ENCODE assay signal across 24 cellular contexts in genomic region chr13:107553838-107554237, GRCh38.
DNase-seq lines count a peak whose midpoint lies in the region; ATAC-seq and TF ChIP-seq lines count a peak whose summit lies in the region.
"Had no signal": no experiment of that assay in that cellular context is flagged by ENCODE, and none has a peak within 500 bp of the region (broad histone marks: within the 10 kb centered on the region; RNA-seq: fewer than 3 reads in every experiment).

No MANE protein-coding gene starts in this region.

- no peak overlapping the region for H2AK5ac ChIP-seq in mesendoderm (ENCODE audit: low read length)

- no peak overlapping the region for H3K4me3 ChIP-seq in GM23338
- H3K4me3 ChIP-seq in PC-3 (ENCODE audit: low read length), result no peak overlapping the region
- no peak overlapping the region for H3K4me3 ChIP-seq in mesendoderm (ENCODE audit: low read length)
- H3K4me3 ChIP-seq: adrenal gland, colonic mucosa had no signal

- H3K4me3 Mint-ChIP-seq in GM23338, result no peak overlapping the region
- H3K4me3 Mint-ChIP-seq in chondrocyte (ENCODE audit: unreplicated experiment), result no peak overlapping the region
- H3K4me3 Mint-ChIP-seq in stimulated activated naive B cell treated with anti-CD40 and anti-IgM and Interleukin-4, amounts not matched to agents 10 μg/mL and 1 μg/mL and 100 μg/mL, for 72 hours, result no peak overlapping the region
- H3K4me3 Mint-ChIP-seq: activated CD4-positive, alpha-beta T cell treated with anti-CD3 and anti-CD28 coated beads, Interleukin-2, amount 10 ng/mL, durations not matched to agents 24 days and 14 days; activated T-cell treated with anti-CD3 and anti-CD28 coated beads, Interleukin-2, amount 50 U/mL, for 24 hours; immature natural killer cell had no signal

- ATAC-seq in GM23338 (0 out of 3 replicates have a peak, but pooled peaks have one; percentile 26), PC-3 (no peak), HG02642 (IDR thresholded peaks at IDR 0.05; ENCODE audit: poor library complexity, unreplicated experiment) (no peak)
- ATAC-seq in stimulated activated naive B cell treated with anti-CD40 and anti-IgM and Interleukin-4, amounts not matched to agents 10 μg/mL and 1 μg/mL and 100 μg/mL, for 72 hours (replicated peaks), result no peak
- ATAC-seq: left lobe of liver, sciatic nerve had no signal

- H4K8ac ChIP-seq in mesendoderm (ENCODE audit: low read depth, low read length), result peak overlapping the region; percentile 5

- POLR2A ChIA-PET in PC-3 (lab: Charles Lee; ENCODE audit: unreplicated experiment), result no interaction called here

- no peak overlapping the region for H3K9ac ChIP-seq in PC-3 (ENCODE audit: low read length)
- no peak overlapping the region for H3K9ac ChIP-seq in mesendoderm (ENCODE audit: low read length)

- H3K4me1 Mint-ChIP-seq in GM23338 (no peaks in the 10 kb centered on the region), chondrocyte (ENCODE audit: low read depth) (no peaks in the 10 kb centered on the region)
- H3K4me1 Mint-ChIP-seq in stimulated activated naive B cell treated with anti-CD40 and anti-IgM and Interleukin-4, amounts not matched to agents 10 μg/mL and 1 μg/mL and 100 μg/mL, for 72 hours, result no peaks in the 10 kb centered on the region
- H3K4me1 Mint-ChIP-seq: activated CD4-positive, alpha-beta T cell treated with anti-CD3 and anti-CD28 coated beads, Interleukin-2, amount 10 ng/mL, durations not matched to agents 24 days and 14 days; immature natural killer cell had no signal

- H3K27me3 ChIP-seq in GM23338 (ENCODE audit: insufficient read depth) (no peaks in the 10 kb centered on the region), PC-3 (ENCODE audit: low read length) (no peaks in the 10 kb centered on the region), mesendoderm (ENCODE audit: insufficient read depth, low read length, poor library complexity) (no peaks in the 10 kb centered on the region)
- H3K27me3 ChIP-seq: adrenal gland, colonic mucosa had no signal

- intact Hi-C loops in PC-3 (cut with micrococcal nuclease), result no loop called here

- H2BK120ac ChIP-seq in mesendoderm (ENCODE audit: low read depth, low read length), result no peak overlapping the region

- H3F3A ChIP-seq in GM23338 (replicated peaks; ENCODE audit: low read depth), result no peaks in the 10 kb centered on the region
- H3F3A ChIP-seq in PC-3 (ENCODE audit: low read length, unreplicated experiment), result no peaks in the 10 kb centered on the region

- H3K27ac Mint-ChIP-seq in GM23338 (no peak overlapping the region), chondrocyte (ENCODE audit: unreplicated experiment) (peak overlapping the region; percentile 6)
- H3K27ac Mint-ChIP-seq in stimulated activated naive B cell treated with anti-CD40 and anti-IgM and Interleukin-4, amounts not matched to agents 10 μg/mL and 1 μg/mL and 100 μg/mL, for 72 hours, result no peak overlapping the region
- H3K27ac Mint-ChIP-seq: activated CD4-positive, alpha-beta T cell treated with anti-CD3 and anti-CD28 coated beads, Interleukin-2, amount 10 ng/mL, durations not matched to agents 24 days and 14 days; activated T-cell treated with anti-CD3 and anti-CD28 coated beads, Interleukin-2, amount 50 U/mL, for 24 hours; immature natural killer cell; progenitor cell of endocrine pancreas had no signal

- no peaks in the 10 kb centered on the region for H3K9me3 Mint-ChIP-seq in GM23338
- no peaks in the 10 kb centered on the region for H3K9me3 Mint-ChIP-seq in chondrocyte (ENCODE audit: low read depth)
- peaks cover 0 to 2% of the 10 kb centered on the region in 2 donors for H3K9me3 Mint-ChIP-seq in stimulated activated naive B cell treated with anti-CD40 and anti-IgM and Interleukin-4, amounts not matched to agents 10 μg/mL and 1 μg/mL and 100 μg/mL, for 72 hours
- H3K9me3 Mint-ChIP-seq: activated CD4-positive, alpha-beta T cell treated with anti-CD3 and anti-CD28 coated beads, Interleukin-2, amount 10 ng/mL, durations not matched to agents 24 days and 14 days; activated T-cell treated with anti-CD3 and anti-CD28 coated beads, Interleukin-2, amount 50 U/mL, for 24 hours had no signal

- H2BK5ac ChIP-seq in mesendoderm (ENCODE audit: low read length), result no peak overlapping the region

- H3K79me1 ChIP-seq in mesendoderm (ENCODE audit: low read length), result peaks cover 4% of the 10 kb centered on the region

- H3K27ac ChIP-seq in GM23338 (ENCODE audit: low read depth) (no peak overlapping the region), PC-3 (ENCODE audit: low read length) (no peak overlapping the region), mesendoderm (ENCODE audit: low read depth, low read length) (no peak overlapping the region)
- H3K27ac ChIP-seq: adrenal gland, colonic mucosa, epithelial cell of prostate, WERI-Rb-1 had no signal

- H3K9me2 ChIP-seq in GM23338 (ENCODE audit: insufficient read depth) (no peaks in the 10 kb centered on the region), PC-3 (replicated peaks; ENCODE audit: low read length) (no peaks in the 10 kb centered on the region)

- no peaks in the 10 kb centered on the region for H3K9me3 ChIP-seq in PC-3 (ENCODE audit: low read length)
- H3K9me3 ChIP-seq: adrenal gland, colonic mucosa had no signal

- H3K23ac ChIP-seq in mesendoderm (ENCODE audit: low read length), result no peak overlapping the region

- H3K4me1 ChIP-seq in GM23338 (ENCODE audit: insufficient read depth) (no peaks in the 10 kb centered on the region), PC-3 (ENCODE audit: insufficient read depth, low read length) (no peaks in the 10 kb centered on the region), mesendoderm (ENCODE audit: control insufficient read depth, low read depth, low read length) (no peaks in the 10 kb centered on the region)
- H3K4me1 ChIP-seq: adrenal gland, colonic mucosa had no signal

- H4K20me1 ChIP-seq in GM23338 (replicated peaks; ENCODE audit: insufficient read depth), result no peaks in the 10 kb centered on the region
- no peaks in the 10 kb centered on the region for H4K20me1 ChIP-seq in PC-3 (ENCODE audit: low read length)

- no CpG with 5 or more reads among the region's 7 CpGs for WGBS in mesendoderm (ENCODE audit: extremely low coverage, insufficient coverage, low lambda C conversion rate)

- H3K36me3 ChIP-seq in GM23338 (ENCODE audit: insufficient read depth), result no peaks in the 10 kb centered on the region
- no peaks in the 10 kb centered on the region for H3K36me3 ChIP-seq in PC-3 (ENCODE audit: low read depth, low read length)
- no peaks in the 10 kb centered on the region for H3K36me3 ChIP-seq in mesendoderm (ENCODE audit: control insufficient read depth, insufficient read depth, low read length)
- H3K36me3 ChIP-seq: adrenal gland, colonic mucosa, WERI-Rb-1 had no signal

- no peak overlapping the region for H3K18ac ChIP-seq in mesendoderm (ENCODE audit: low read length)

- H3K4ac ChIP-seq in mesendoderm (ENCODE audit: low read depth, low read length), result no peak overlapping the region

- TF ChIP-seq CTCF in GM23338 (conservative IDR thresholded peaks at IDR 0.05; ENCODE audit: low read depth in 2 of 2) (no peak), PC-3 (conservative IDR thresholded peaks at IDR 0.05; ENCODE audit: low read depth, low read length) (no peak), chondrocyte (IDR thresholded peaks at IDR 0.05) (no peak)

- no peak overlapping the region for H2BK15ac ChIP-seq in mesendoderm (replicated peaks; ENCODE audit: low read depth)

- no peaks in the 10 kb centered on the region for H3K36me3 Mint-ChIP-seq in GM23338 (ENCODE audit: low read depth)
- H3K36me3 Mint-ChIP-seq in chondrocyte (ENCODE audit: low read depth), result no peaks in the 10 kb centered on the region
- H3K36me3 Mint-ChIP-seq in stimulated activated naive B cell treated with anti-CD40 and anti-IgM and Interleukin-4, amounts not matched to agents 10 μg/mL and 1 μg/mL and 100 μg/mL, for 72 hours, result no peaks in the 10 kb centered on the region
- H3K36me3 Mint-ChIP-seq: immature natural killer cell had no signal

- H3K79me2 ChIP-seq in GM23338 (replicated peaks; ENCODE audit: insufficient read depth) (no peaks in the 10 kb centered on the region), PC-3 (ENCODE audit: low read length) (no peaks in the 10 kb centered on the region), mesendoderm (ENCODE audit: control insufficient read depth, insufficient read depth, low read length) (no peaks in the 10 kb centered on the region)

- BruUV-seq in PC-3 (replicated peaks; lab: Mats Ljungman, UMichigan), result no TSS peak

- H3K56ac ChIP-seq in mesendoderm (ENCODE audit: low read length), result no peak overlapping the region

- no peak overlapping the region for H2AFZ ChIP-seq in GM23338
- H2AFZ ChIP-seq in PC-3 (ENCODE audit: low read length), result no peak overlapping the region

- H3K4me2 ChIP-seq in GM23338, result no peak overlapping the region
- no peak overlapping the region for H3K4me2 ChIP-seq in PC-3 (ENCODE audit: low read length)
- H3K4me2 ChIP-seq in mesendoderm (ENCODE audit: low read length), result no peak overlapping the region

- no peak for DNase-seq in GM23338 (ENCODE audit: low spot score)
- DNase-seq in PC-3, result peak; percentile 3
- DNase-seq in chondrocyte (ENCODE audit: low spot score), result no peak
- DNase-seq in mesendoderm, result no peak
- DNase-seq in stimulated activated naive B cell treated with anti-CD40 and anti-IgM and Interleukin-4, amounts not matched to agents 10 μg/mL and 1 μg/mL and 100 μg/mL, for 72 hours, result no peak
- DNase-seq in T-helper 1 cell, result no peak
- DNase-seq in OCI-M1 (lab: John Stamatoyannopoulos, UW), result no peak
- DNase-seq: activated CD4-positive, alpha-beta T cell treated with anti-CD3 and anti-CD28 coated beads, Interleukin-2, amount 10 ng/mL, durations not matched to agents 24 days and 14 days; activated naive CD4-positive, alpha-beta T cell treated with Interleukin-2 at 50 U/mL for 16 hours; activated T-cell treated with anti-CD3 and anti-CD28 coated beads, Interleukin-2, amount 50 U/mL, for 24 hours; adrenal gland; colonic mucosa; effector CD8-positive, alpha-beta T cell; hippocampal formation; immature natural killer cell; NCI-H146; NCI-H774; stimulated activated naive CD4-positive, alpha-beta T cell treated with Interleukin-2 at 50 U/mL for 16 hours; WERI-Rb-1 had no signal

- no peak overlapping the region for H4K5ac ChIP-seq in mesendoderm (ENCODE audit: low read length)

- CTCF ChIA-PET in PC-3 (lab: Charles Lee), result no interaction called here

- H3K27me3 Mint-ChIP-seq in GM23338 (ENCODE audit: insufficient read depth, low read depth, poor library complexity) (no peaks in the 10 kb centered on the region), chondrocyte (ENCODE audit: low read depth) (no peaks in the 10 kb centered on the region)
- H3K27me3 Mint-ChIP-seq in stimulated activated naive B cell treated with anti-CD40 and anti-IgM and Interleukin-4, amounts not matched to agents 10 μg/mL and 1 μg/mL and 100 μg/mL, for 72 hours, result no peaks in the 10 kb centered on the region
- H3K27me3 Mint-ChIP-seq: activated CD4-positive, alpha-beta T cell treated with anti-CD3 and anti-CD28 coated beads, Interleukin-2, amount 10 ng/mL, durations not matched to agents 24 days and 14 days; activated T-cell treated with anti-CD3 and anti-CD28 coated beads, Interleukin-2, amount 50 U/mL, for 24 hours; progenitor cell of endocrine pancreas had no signal
